ENCODE assay signal across 1 cellular context in the genomic region with DNA sequence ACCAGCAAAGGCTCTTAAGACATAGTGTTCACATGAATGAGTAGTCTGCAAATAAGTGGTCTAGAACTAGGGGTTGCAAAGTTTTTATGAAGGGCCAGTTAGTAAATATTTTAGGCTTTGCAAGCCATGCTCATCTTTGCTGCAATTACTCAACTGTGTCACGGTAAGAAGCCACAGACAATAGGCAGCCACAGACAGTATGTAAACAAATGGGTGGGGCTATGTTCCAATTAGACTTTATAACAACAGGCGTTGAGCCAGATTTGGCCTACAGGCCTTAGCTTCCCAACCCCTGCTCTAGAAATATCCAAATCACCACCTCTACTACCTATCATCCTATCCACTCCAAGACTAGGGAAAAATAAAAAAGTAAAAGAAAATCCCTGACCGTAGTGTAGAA.
TF ChIP-seq lines count a peak whose summit lies in the region.

No MANE protein-coding gene starts in this region.

TF ChIP-seq in Ishikawa, 13 proteins besides CTCF, POLR2A, EP300 and RAD21 (continued from another document):
- TF ChIP-seq, protein P1, sequence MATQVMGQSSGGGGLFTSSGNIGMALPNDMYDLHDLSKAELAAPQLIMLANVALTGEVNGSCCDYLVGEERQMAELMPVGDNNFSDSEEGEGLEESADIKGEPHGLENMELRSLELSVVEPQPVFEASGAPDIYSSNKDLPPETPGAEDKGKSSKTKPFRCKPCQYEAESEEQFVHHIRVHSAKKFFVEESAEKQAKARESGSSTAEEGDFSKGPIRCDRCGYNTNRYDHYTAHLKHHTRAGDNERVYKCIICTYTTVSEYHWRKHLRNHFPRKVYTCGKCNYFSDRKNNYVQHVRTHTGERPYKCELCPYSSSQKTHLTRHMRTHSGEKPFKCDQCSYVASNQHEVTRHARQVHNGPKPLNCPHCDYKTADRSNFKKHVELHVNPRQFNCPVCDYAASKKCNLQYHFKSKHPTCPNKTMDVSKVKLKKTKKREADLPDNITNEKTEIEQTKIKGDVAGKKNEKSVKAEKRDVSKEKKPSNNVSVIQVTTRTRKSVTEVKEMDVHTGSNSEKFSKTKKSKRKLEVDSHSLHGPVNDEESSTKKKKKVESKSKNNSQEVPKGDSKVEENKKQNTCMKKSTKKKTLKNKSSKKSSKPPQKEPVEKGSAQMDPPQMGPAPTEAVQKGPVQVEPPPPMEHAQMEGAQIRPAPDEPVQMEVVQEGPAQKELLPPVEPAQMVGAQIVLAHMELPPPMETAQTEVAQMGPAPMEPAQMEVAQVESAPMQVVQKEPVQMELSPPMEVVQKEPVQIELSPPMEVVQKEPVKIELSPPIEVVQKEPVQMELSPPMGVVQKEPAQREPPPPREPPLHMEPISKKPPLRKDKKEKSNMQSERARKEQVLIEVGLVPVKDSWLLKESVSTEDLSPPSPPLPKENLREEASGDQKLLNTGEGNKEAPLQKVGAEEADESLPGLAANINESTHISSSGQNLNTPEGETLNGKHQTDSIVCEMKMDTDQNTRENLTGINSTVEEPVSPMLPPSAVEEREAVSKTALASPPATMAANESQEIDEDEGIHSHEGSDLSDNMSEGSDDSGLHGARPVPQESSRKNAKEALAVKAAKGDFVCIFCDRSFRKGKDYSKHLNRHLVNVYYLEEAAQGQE (IDR thresholded peaks at IDR 0.05; ENCODE audit: low read depth): no peak
- TF ChIP-seq CEBPB (IDR thresholded peaks at IDR 0.05): 0 out of 2 replicates have a peak, but pooled peaks have one; percentile 33
